ENCODE assay signal across 24 cellular contexts in genomic region chr1:220573836-220574235, GRCh38. TPM values are rescaled to one million over a fixed set of nuclear protein-coding genes. Genes with fewer than 3 reads are reported as not detected.
"Had no signal": no experiment of that assay in that cellular context is flagged by ENCODE, and none has a peak within 500 bp of the region (broad histone marks: within the 10 kb centered on the region; RNA-seq: fewer than 3 reads in every experiment).

No MANE protein-coding gene starts in this region.

- FAIRE-seq: endometrium, kidney had no signal

- DNase-seq: colonic mucosa; cortex of kidney; effector CD8-positive, alpha-beta T cell; effector memory CD8-positive, alpha-beta T cell; endodermal cell; foreskin keratinocyte; gastrocnemius medialis; glutamatergic neuron; head of caudate nucleus; heart right ventricle; hypothalamus; immature natural killer cell; islet precursor cell; kidney; kidney glomerular epithelial cell; left colon; left ventricle myocardium inferior; lower lobe of right lung; mesendoderm; midbrain; naive thymus-derived CD4-positive, alpha-beta T cell; natural killer cell had no signal

- ATAC-seq: effector memory CD8-positive, alpha-beta T cell; foreskin keratinocyte; gastrocnemius medialis; heart right ventricle; left colon; left lobe of liver; lower lobe of right lung; naive thymus-derived CD4-positive, alpha-beta T cell; natural killer cell had no signal

RNA-seq across cellular contexts. Expression of gene MARK1, which starts 45.9 kb away (rescaled TPM):
- total RNA-seq: naive thymus-derived CD4-positive, alpha-beta T cell had no signal
